ENCODE assay signal across 9 cellular contexts in the genomic region with DNA sequence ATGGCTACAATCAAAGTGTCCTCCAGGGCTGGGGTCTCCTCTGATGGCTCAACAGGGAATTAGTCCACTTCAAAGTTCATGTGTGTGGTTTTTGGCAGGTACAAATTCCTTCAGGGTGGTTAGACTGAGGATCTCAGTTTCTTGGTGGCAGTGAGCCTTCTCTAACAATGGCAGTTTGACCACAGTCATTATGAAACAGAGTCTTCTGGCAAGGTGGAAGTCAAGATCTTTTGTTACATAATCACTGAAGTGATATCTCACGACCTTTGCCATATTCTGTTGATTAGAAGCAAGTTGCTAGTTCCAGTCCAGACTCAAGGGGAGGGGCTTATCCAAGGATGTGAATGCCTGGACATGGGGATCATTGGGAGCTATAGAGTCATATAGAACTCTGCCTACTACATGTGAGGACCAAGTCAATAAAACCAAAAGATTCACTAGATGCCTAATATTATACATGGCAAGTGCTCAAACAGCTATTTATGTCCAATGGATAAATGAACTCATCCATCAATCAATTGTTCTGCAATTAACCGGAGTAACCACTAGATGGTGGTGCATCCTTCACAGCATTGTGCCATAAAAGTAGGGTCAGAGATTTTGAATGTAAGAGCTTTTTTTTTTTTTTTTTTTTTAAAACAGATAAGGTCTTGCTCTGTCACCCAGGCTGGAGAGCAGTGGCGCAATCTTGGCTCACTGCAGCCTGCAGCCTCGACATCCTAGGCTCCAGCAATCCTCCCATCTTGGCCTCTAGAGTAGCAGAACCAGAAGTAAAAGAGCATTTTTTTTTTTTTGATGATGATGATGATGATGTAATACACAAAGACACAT.
DNase-seq lines count a peak whose midpoint lies in the region; FAIRE-seq and TF ChIP-seq lines count a peak whose summit lies in the region.
"Had no signal": no experiment of that assay in that cellular context is flagged by ENCODE, and none has a peak within 500 bp of the region (broad histone marks: within the 10 kb centered on the region; RNA-seq: fewer than 3 reads in every experiment).

No MANE protein-coding gene starts in this region.

- no peak overlapping the region for H3K4me3 Mint-ChIP-seq in endodermal cell
- H3K4me3 Mint-ChIP-seq: memory B cell had no signal

- CTCF ChIA-PET in RWPE1 (lab: Yijun Ruan, JAX), result interaction anchor here (0.6 to 2.5 kb wide), 40 partner anchors 9 to 1613 kb away, joined by 3 to 13 read pairs (median 4); no protein-coding TSS in a partner anchor

- POLR2A ChIA-PET in RWPE1 (lab: Yijun Ruan, JAX; ENCODE audit: low non-redundant PET), result interaction anchor here (0.7 kb wide), 1 partner anchor 858 kb away, joined by 3 read pairs; no protein-coding TSS in a partner anchor

- no peaks in the 10 kb centered on the region for H3K36me3 ChIP-seq in endodermal cell (ENCODE audit: control insufficient read depth, insufficient read depth, low read length)

- intact Hi-C loops in dorsolateral prefrontal cortex (cut with DNase I), result no loop called here

- WGBS in endodermal cell (ENCODE audit: insufficient coverage in 1 of 2, insufficient read length in 1 of 2), 2 experiments, result 26 to 34% methylated on average over 3 to 4 of the region's 4 CpGs

- H3K4me1 Mint-ChIP-seq in endodermal cell, result no peaks in the 10 kb centered on the region
- H3K4me1 Mint-ChIP-seq: memory B cell had no signal

- no peaks in the 10 kb centered on the region for H3K36me3 Mint-ChIP-seq in endodermal cell (ENCODE audit: low read depth)
- H3K36me3 Mint-ChIP-seq: memory B cell had no signal

- H3K27me3 ChIP-seq in endodermal cell (ENCODE audit: control insufficient read depth, insufficient read depth, low read length, poor library complexity, severe bottlenecking) (peaks cover 4% of the 10 kb centered on the region), dorsolateral prefrontal cortex (no peaks in the 10 kb centered on the region)

- DNase-seq in GDM1 (lab: John Stamatoyannopoulos, UW) (peak; percentile 26), H54 (ENCODE audit: insufficient read length, low spot score) (peak; percentile 4), LHCN-M2 (ENCODE audit: low read depth) (peak; percentile 59), RWPE1 (ENCODE audit: low spot score) (peak; percentile 76), endodermal cell (peak; percentile 66), retinal pigment epithelial cell (ENCODE audit: low read depth) (no peak), dorsolateral prefrontal cortex (no peak)

- H3K9me3 Mint-ChIP-seq in endodermal cell, result peaks cover 10% of the 10 kb centered on the region

- peaks cover 10% of the 10 kb centered on the region for H3K9me3 ChIP-seq in endodermal cell (ENCODE audit: control insufficient read depth, low read length)

- no peaks in the 10 kb centered on the region for H3K27me3 Mint-ChIP-seq in endodermal cell (ENCODE audit: insufficient read depth)

- H3K4me3 ChIP-seq in endodermal cell (ENCODE audit: low read length), result no peak overlapping the region
- no peak overlapping the region for H3K4me3 ChIP-seq in retinal pigment epithelial cell (ENCODE audit: low read length)
- no peak overlapping the region for H3K4me3 ChIP-seq in dorsolateral prefrontal cortex

- H3K27ac ChIP-seq in 22Rv1, result no peak overlapping the region
- H3K27ac ChIP-seq in RWPE1, result no peak overlapping the region
- no peak overlapping the region for H3K27ac ChIP-seq in endodermal cell (ENCODE audit: low read depth, low read length)
- no peak overlapping the region for H3K27ac ChIP-seq in dorsolateral prefrontal cortex

- H3K9ac ChIP-seq in endodermal cell (ENCODE audit: extremely low read depth, low read length, poor library complexity, severe bottlenecking), result no peak overlapping the region

- peak; percentile 86 for FAIRE-seq in H54 (lab: Jason Lieb, UNC)

- no peaks in the 10 kb centered on the region for H3K4me1 ChIP-seq in endodermal cell (ENCODE audit: control insufficient read depth, insufficient read depth, low read length)

- no peak for TF ChIP-seq POLR2A in H54 (IDR thresholded peaks at IDR 0.05; ENCODE audit: low read depth, low read length)

- TF ChIP-seq CTCF in 22Rv1 (IDR thresholded peaks at IDR 0.05), result peak; percentile 96
- TF ChIP-seq CTCF in RWPE1 (conservative IDR thresholded peaks at IDR 0.05; ENCODE audit: low read depth), result peak; percentile 45
- peak; percentile 82 for TF ChIP-seq CTCF in endodermal cell (conservative IDR thresholded peaks at IDR 0.05)
- TF ChIP-seq CTCF in retinal pigment epithelial cell (conservative IDR thresholded peaks at IDR 0.05; ENCODE audit: low read depth, low read length), result peak; percentile 73
- TF ChIP-seq CTCF in dorsolateral prefrontal cortex (IDR thresholded peaks at IDR 0.05 in 54 of 56, conservative IDR thresholded peaks at IDR 0.05 in 2 of 56; ENCODE audit: low read depth in 1 of 56, partially characterized antibody in 56 of 56), result peak in 16 of 56 donors; percentile 4 to 34 (median 16)

- H3K27ac Mint-ChIP-seq in endodermal cell, result no peak overlapping the region
- H3K27ac Mint-ChIP-seq: memory B cell had no signal

Comparison
In these comparisons a context has a peak if more than half of its experiments do, and no peak if none do; other contexts are left out.
1. DNase-seq: peak in GDM1 (single experiment), H54 (single experiment), LHCN-M2 (single experiment), RWPE1 (single experiment) and endodermal cell (single experiment); none in retinal pigment epithelial cell (single experiment) and dorsolateral prefrontal cortex (0 of 10).